ENCODE assay signal across 17 cellular contexts in the genomic region with DNA sequence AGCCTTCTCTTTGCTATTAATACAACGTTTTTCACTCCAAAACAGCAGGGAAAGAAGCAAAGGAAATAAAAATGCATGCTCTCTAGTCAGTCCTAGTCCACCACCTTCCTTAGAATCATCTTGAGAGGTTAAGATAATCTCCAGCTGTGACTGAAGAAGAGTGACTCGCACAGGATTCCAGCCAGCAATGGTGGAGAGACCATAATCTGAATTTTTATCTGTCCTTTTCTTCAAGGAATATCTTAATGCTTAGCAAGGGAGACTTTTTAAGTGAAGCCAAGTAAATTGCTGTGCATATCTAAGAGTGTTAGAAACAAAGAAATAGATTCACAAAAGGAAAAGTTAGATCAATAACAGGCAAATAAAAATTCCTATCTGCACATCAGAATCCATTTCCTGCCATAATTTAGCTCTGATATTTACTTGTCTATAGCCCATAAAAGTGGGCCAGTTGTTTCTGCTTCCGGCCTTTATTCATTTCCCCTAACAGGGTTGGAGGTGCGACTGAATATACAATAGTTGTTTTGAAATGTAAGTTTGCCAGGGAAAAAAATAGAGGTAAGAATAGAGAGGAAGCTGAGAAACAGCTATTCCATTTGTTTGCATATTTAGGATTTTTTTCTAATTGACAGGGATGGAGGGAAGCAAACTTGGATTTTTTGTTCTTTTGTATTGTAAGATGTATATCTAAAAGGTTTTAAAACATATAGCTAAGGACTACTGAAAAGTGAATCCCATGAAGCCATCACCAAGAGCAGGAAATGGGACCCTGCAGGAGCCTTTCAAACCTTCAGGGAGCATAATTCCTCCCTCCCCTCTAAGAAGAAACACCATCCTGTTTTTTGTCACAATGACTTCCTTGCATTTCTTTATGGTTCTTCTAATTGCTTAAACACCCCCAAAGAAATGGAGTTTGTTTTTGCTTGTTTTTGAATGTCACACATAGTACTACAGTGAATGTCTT.
DNase-seq lines count a peak whose midpoint lies in the region; ATAC-seq and TF ChIP-seq lines count a peak whose summit lies in the region.
"Had no signal": no experiment of that assay in that cellular context is flagged by ENCODE, and none has a peak within 500 bp of the region (broad histone marks: within the 10 kb centered on the region; RNA-seq: fewer than 3 reads in every experiment).

No MANE protein-coding gene starts in this region.

- H3K4ac ChIP-seq in H9 (ENCODE audit: low read depth, low read length): no peak overlapping the region

- no peak overlapping the region for H4K8ac ChIP-seq in H9 (replicated peaks; ENCODE audit: insufficient read length, low read depth, low read length)

- H3K4me2 ChIP-seq in H9 (ENCODE audit: insufficient read depth, insufficient read length, low read length): no peak overlapping the region

- H2AFZ ChIP-seq in ACC112 (ENCODE audit: low read length, unreplicated experiment) (peak overlapping the region; percentile 25), H9 (ENCODE audit: low read length) (no peak overlapping the region)

- peak overlapping the region; percentile 53 to 96 (median 90) for H3K27ac Mint-ChIP-seq in H9

- H2AK5ac ChIP-seq in H9 (ENCODE audit: insufficient read length, low read length): no peak overlapping the region

- no peak overlapping the region for H2BK20ac ChIP-seq in H9 (ENCODE audit: low read depth, low read length, poor library complexity, severe bottlenecking)

- peak overlapping the region in 1 of 2 experiments; percentile 52; a peak in 2 of 5 replicates for H3K4me3 Mint-ChIP-seq in H9
- H3K4me3 Mint-ChIP-seq: activated T-cell treated with anti-CD3 and anti-CD28 coated beads, Interleukin-2, amount 50 U/mL, for 4 hours had no signal

- H3K14ac ChIP-seq in H9 (ENCODE audit: insufficient read depth, low read length): no peak overlapping the region

- no peak overlapping the region for H2BK12ac ChIP-seq in H9 (ENCODE audit: insufficient read length, low read depth, low read length)

- H2BK15ac ChIP-seq in H9 (ENCODE audit: low read depth, low read length): no peak overlapping the region

- H3K4me1 ChIP-seq in ACC112 (ENCODE audit: control insufficient read depth, insufficient read depth, low read length, unreplicated experiment) (peaks cover 15% of the 10 kb centered on the region), H9 (ENCODE audit: insufficient read depth, low read length) (peaks cover 8% of the 10 kb centered on the region; the same call in 1 of the 2 replicates), iPS-18a (ENCODE audit: control insufficient read depth, low read depth, low read length) (peaks cover 24% of the 10 kb centered on the region), right cardiac atrium (ENCODE audit: control insufficient read depth, insufficient read depth, low read length) (no peaks in the 10 kb centered on the region)
- H3K4me1 ChIP-seq: ascending aorta had no signal

- H3K18ac ChIP-seq in H9 (ENCODE audit: insufficient read length, low read depth, low read length): no peak overlapping the region

- no peak overlapping the region for H3K4me3 ChIP-seq in ACC112 (ENCODE audit: low read depth, low read length)
- H3K4me3 ChIP-seq in iPS-18a (ENCODE audit: low read length): peak overlapping the region; percentile 35
- no peak overlapping the region for H3K4me3 ChIP-seq in right cardiac atrium (ENCODE audit: low read length)
- H3K4me3 ChIP-seq: ascending aorta, coronary artery, GM12878, transverse colon had no signal

- H3K23ac ChIP-seq in H9 (ENCODE audit: insufficient read length, low read depth, low read length): no peak overlapping the region

- H3K9me3 ChIP-seq in H9 (ENCODE audit: control insufficient read depth, low read depth, low read length) (no peaks in the 10 kb centered on the region), iPS-18a (ENCODE audit: control insufficient read depth, low read depth, low read length) (peaks cover 6% of the 10 kb centered on the region), right cardiac atrium (ENCODE audit: control insufficient read depth, low read length) (no peaks in the 10 kb centered on the region)
- H3K9me3 ChIP-seq: ascending aorta, transverse colon had no signal

- H3K27me3 ChIP-seq in ACC112 (ENCODE audit: insufficient read depth, low read length): no peaks in the 10 kb centered on the region
- no peaks in the 10 kb centered on the region for H3K27me3 ChIP-seq in H9 (ENCODE audit: insufficient read depth, low read length)
- H3K27me3 ChIP-seq in iPS-18a (ENCODE audit: control insufficient read depth, insufficient read depth, low read length): no peaks in the 10 kb centered on the region
- H3K27me3 ChIP-seq in right cardiac atrium (ENCODE audit: control insufficient read depth, insufficient read depth): no peaks in the 10 kb centered on the region
- H3K27me3 ChIP-seq: ascending aorta, transverse colon had no signal

- H3K23me2 ChIP-seq in H9 (ENCODE audit: insufficient read length, low read depth, low read length, poor library complexity, severe bottlenecking): no peaks in the 10 kb centered on the region

- H3K36me3 ChIP-seq in ACC112 (ENCODE audit: insufficient read depth, low read length) (peaks cover 6% of the 10 kb centered on the region; the same call in 1 of the 2 replicates), iPS-18a (ENCODE audit: control insufficient read depth, low read depth, low read length) (no peaks in the 10 kb centered on the region)

- H3K36me3 Mint-ChIP-seq in H9 (ENCODE audit: insufficient read depth in 1 of 3, low read depth in 3 of 3): peaks cover 10 to 23% (median 16%) of the 10 kb centered on the region in 3 experiments

- DNase-seq in H9 (no peak), NCI-H128 (lab: John Stamatoyannopoulos, UW; ENCODE audit: unreplicated experiment) (no peak), activated gamma-delta T cell (lab: John Stamatoyannopoulos, UW) (no peak), right cardiac atrium (no peak)
- no peak for DNase-seq in activated effector memory CD4-positive, alpha-beta T cell treated with anti-CD3 and anti-CD28 coated beads, Interleukin-2, amount 50 U/mL, for 16 hours
- DNase-seq: activated CD4-positive, alpha-beta T cell treated with anti-CD3 and anti-CD28 coated beads for 4 hours; activated T-cell treated with anti-CD3 and anti-CD28 coated beads, Interleukin-2, amount 50 U/mL, for 4 hours; DMS79; Karpas-422; stimulated activated CD4-positive, alpha-beta T cell treated with anti-CD3 and anti-CD28 coated beads, Interleukin-2, amount 100 ng/mL, for 24 hours; transverse colon had no signal

- H4K91ac ChIP-seq in H9 (ENCODE audit: insufficient read length, low read depth, low read length): no peak overlapping the region

- WGBS in H9 (ENCODE audit: extremely low coverage, insufficient read length, low lambda C conversion rate): no CpG with 5 or more reads among the region's 4 CpGs
- 45% methylated on average over 4 of the region's 4 CpGs for WGBS in right cardiac atrium

- no peak overlapping the region for H2BK5ac ChIP-seq in H9 (ENCODE audit: insufficient read length, low read length)

- peaks cover 27 to 36% of the 10 kb centered on the region in 2 experiments for H3K4me1 Mint-ChIP-seq in H9

- no peak overlapping the region for H4K5ac ChIP-seq in H9 (ENCODE audit: insufficient read length, low read depth, low read length)

- no peak overlapping the region for H3K56ac ChIP-seq in H9 (ENCODE audit: insufficient read length, low read depth, low read length)

- H3K79me2 ChIP-seq in ACC112 (ENCODE audit: control insufficient read depth, insufficient read depth, low read length, unreplicated experiment) (no peaks in the 10 kb centered on the region), H9 (ENCODE audit: insufficient read depth, low read length) (no peaks in the 10 kb centered on the region)

- ATAC-seq in SK-N-SH treated with all-trans-retinoic acid at 6 μM for 48 hours (peak; percentile 83), right cardiac atrium (no peak)
- ATAC-seq: activated T-cell treated with anti-CD3 and anti-CD28 coated beads, Interleukin-2, amount 50 U/mL, for 4 hours; GM12878 had no signal

- peaks cover 5 to 7% of the 10 kb centered on the region in 2 experiments; a peak in 2 of 5 replicates for H3K9me3 Mint-ChIP-seq in H9

- H3T11ph ChIP-seq in H9 (ENCODE audit: low read length): no peak overlapping the region

- H2BK120ac ChIP-seq in H9 (ENCODE audit: low read depth, low read length, poor library complexity, severe bottlenecking): no peak overlapping the region

- TF ChIP-seq CTCF in H9 (conservative IDR thresholded peaks at IDR 0.05): no peak

- H4K20me1 ChIP-seq in H9 (ENCODE audit: control insufficient read depth, insufficient read depth, insufficient read length): no peaks in the 10 kb centered on the region

- no peaks in the 10 kb centered on the region for H3K27me3 Mint-ChIP-seq in H9 (ENCODE audit: low read depth)

- H3K79me1 ChIP-seq in H9 (ENCODE audit: insufficient read depth, low read depth, low read length, poor library complexity, severe bottlenecking): no peaks in the 10 kb centered on the region

- H3K27ac ChIP-seq in ACC112 (ENCODE audit: low read depth, low read length) (no peak overlapping the region), H9 (ENCODE audit: insufficient read length, low read depth, low read length) (peak overlapping the region; percentile 80), iPS-18a (ENCODE audit: low read length) (peak overlapping the region; percentile 76), right cardiac atrium (ENCODE audit: low read length) (no peak overlapping the region)
- H3K27ac ChIP-seq: ascending aorta, coronary artery, transverse colon had no signal

- H3K9ac ChIP-seq in H9 (ENCODE audit: extremely low read depth, insufficient read length, low read length) (no peak overlapping the region), iPS-18a (ENCODE audit: low read length) (peak overlapping the region; percentile 15)

- intact Hi-C loops in right cardiac atrium (cut with DNase I): no loop called here

TF ChIP-seq in SK-N-SH treated with all-trans-retinoic acid at 6 μM for 48 hours, 23 proteins besides CTCF, POLR2A, EP300 and RAD21 (continues in another document):
- TF ChIP-seq, protein P1, sequence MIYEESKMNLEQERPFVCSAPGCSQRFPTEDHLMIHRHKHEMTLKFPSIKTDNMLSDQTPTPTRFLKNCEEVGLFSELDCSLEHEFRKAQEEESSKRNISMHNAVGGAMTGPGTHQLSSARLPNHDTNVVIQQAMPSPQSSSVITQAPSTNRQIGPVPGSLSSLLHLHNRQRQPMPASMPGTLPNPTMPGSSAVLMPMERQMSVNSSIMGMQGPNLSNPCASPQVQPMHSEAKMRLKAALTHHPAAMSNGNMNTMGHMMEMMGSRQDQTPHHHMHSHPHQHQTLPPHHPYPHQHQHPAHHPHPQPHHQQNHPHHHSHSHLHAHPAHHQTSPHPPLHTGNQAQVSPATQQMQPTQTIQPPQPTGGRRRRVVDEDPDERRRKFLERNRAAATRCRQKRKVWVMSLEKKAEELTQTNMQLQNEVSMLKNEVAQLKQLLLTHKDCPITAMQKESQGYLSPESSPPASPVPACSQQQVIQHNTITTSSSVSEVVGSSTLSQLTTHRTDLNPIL (CRISPR knock-in tag; IDR thresholded peaks at IDR 0.05; ENCODE audit: low read depth): no peak
- no peak for TF ChIP-seq ZFP30 (CRISPR knock-in tag; IDR thresholded peaks at IDR 0.05)
- no peak for TF ChIP-seq CSDC2 (CRISPR knock-in tag; IDR thresholded peaks at IDR 0.05)
- TF ChIP-seq ISL1 (CRISPR knock-in tag; IDR thresholded peaks at IDR 0.05): no peak
- no peak for TF ChIP-seq ARNTL (CRISPR knock-in tag; IDR thresholded peaks at IDR 0.05; ENCODE audit: borderline replicate concordance, low read depth)
- TF ChIP-seq RARB (CRISPR knock-in tag; IDR thresholded peaks at IDR 0.05): no peak
- no peak for TF ChIP-seq ZNF8 (CRISPR knock-in tag; IDR thresholded peaks at IDR 0.05)

Comparison
In these comparisons a context has a peak if more than half of its experiments do, and no peak if none do; other contexts are left out.
1. H3K27ac ChIP-seq: peak in H9 (single experiment) and iPS-18a (single experiment); none in ACC112 (single experiment) and right cardiac atrium (single experiment).